In the genomic region with DNA sequence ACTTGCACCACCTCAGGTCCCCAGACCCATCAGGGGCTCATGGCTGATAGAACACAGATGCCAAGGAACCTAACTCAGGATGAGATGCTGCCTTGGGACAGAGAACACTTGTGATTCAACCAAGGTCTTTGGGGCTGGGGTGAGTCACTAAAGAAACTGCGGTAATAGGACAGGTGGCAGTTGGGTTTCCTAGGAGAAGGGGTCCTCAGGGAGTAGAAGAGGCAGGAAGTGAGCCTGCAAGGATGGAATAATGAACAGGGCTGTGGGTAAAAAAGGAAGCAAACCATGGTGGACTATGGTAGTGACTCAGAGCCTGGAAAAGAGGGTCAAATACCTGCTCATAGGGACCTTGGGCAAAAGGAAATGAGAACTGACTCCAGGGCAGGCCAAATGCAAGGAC, we compare ENCODE assay signal across 22 cellular contexts. TPM values are rescaled to one million over a fixed set of nuclear protein-coding genes. Genes with fewer than 3 reads are reported as not detected.
A peak's percentile ranks its signal among the peaks of the same experiment; 100 is the strongest.
DNase-seq lines count a peak whose midpoint lies in the region; ATAC-seq and TF ChIP-seq lines count a peak whose summit lies in the region.
"Had no signal": no experiment of that assay in that cellular context is flagged by ENCODE, and none has a peak within 500 bp of the region (broad histone marks: within the 10 kb centered on the region; RNA-seq: fewer than 3 reads in every experiment).

No MANE protein-coding gene starts in this region.

- H3K4me2 ChIP-seq in BLaER1, result peak overlapping the region; percentile 52
- H3K4me2 ChIP-seq: KMS-11 had no signal

- no peak for ATAC-seq in RWPE2 (ENCODE audit: low read depth)
- ATAC-seq in HG03025 (IDR thresholded peaks at IDR 0.05; ENCODE audit: low FRiP score, unreplicated experiment), result no peak
- ATAC-seq: activated CD8-positive, alpha-beta T cell treated with anti-CD3 and anti-CD28 coated beads, Interleukin-2, amount 10 ng/mL, durations not matched to agents 7 days and 5 days; T-helper 17 cell had no signal

- no peak overlapping the region for H3K4me3 Mint-ChIP-seq in HFFc6
- H3K4me3 Mint-ChIP-seq: activated CD8-positive, alpha-beta T cell treated with anti-CD3 and anti-CD28 coated beads, Interleukin-2, amount 10 ng/mL, durations not matched to agents 7 days and 5 days; activated naive CD8-positive, alpha-beta T cell treated with anti-CD3 and anti-CD28 coated beads, Interleukin-2, amount 10 ng/mL, durations not matched to agents 7 days and 5 days; endodermal cell; T-helper 17 cell had no signal

- no peak for TF ChIP-seq CTCF in HFFc6 (IDR thresholded peaks at IDR 0.05)
- no peak for TF ChIP-seq CTCF in RWPE2 (IDR thresholded peaks at IDR 0.05; ENCODE audit: poor library complexity, severe bottlenecking)

- H3K27me3 ChIP-seq in BLaER1 (no peaks in the 10 kb centered on the region), RWPE2 (ENCODE audit: insufficient read depth, poor library complexity, severe bottlenecking) (no peaks in the 10 kb centered on the region)
- H3K27me3 ChIP-seq: neutrophil, vagina had no signal

- H3K27me3 Mint-ChIP-seq in HFFc6 (ENCODE audit: insufficient read depth), result no peaks in the 10 kb centered on the region; the same call in none of the 2 replicates
- H3K27me3 Mint-ChIP-seq: activated naive CD8-positive, alpha-beta T cell treated with anti-CD3 and anti-CD28 coated beads, Interleukin-2, amount 10 ng/mL, durations not matched to agents 7 days and 5 days; T-helper 17 cell had no signal

- H3K9ac ChIP-seq in BLaER1, result no peak overlapping the region
- H3K9ac ChIP-seq: KMS-11 had no signal

- H3K27ac ChIP-seq in BLaER1 (no peak overlapping the region; the same call in 1 of the 2 replicates), RWPE2 (ENCODE audit: poor library complexity, severe bottlenecking) (peak overlapping the region; percentile 58)
- H3K27ac ChIP-seq: KMS-11, neutrophil, vagina had no signal

- in situ Hi-C loops in KBM-7 (cut with MboI; ENCODE audit: low pct_unique_long_range_greater_than_20kb, low sequenced_read_pairs), result no loop called here

- peak overlapping the region; percentile 35 for H3K27ac Mint-ChIP-seq in HFFc6
- H3K27ac Mint-ChIP-seq: activated CD8-positive, alpha-beta T cell treated with anti-CD3 and anti-CD28 coated beads, Interleukin-2, amount 10 ng/mL, durations not matched to agents 7 days and 5 days; activated naive CD8-positive, alpha-beta T cell treated with anti-CD3 and anti-CD28 coated beads, Interleukin-2, amount 10 ng/mL, durations not matched to agents 7 days and 5 days; endodermal cell; T-helper 17 cell had no signal

- H3K36me3 ChIP-seq in BLaER1 (peaks cover 23% of the 10 kb centered on the region), RWPE2 (ENCODE audit: low read depth) (no peaks in the 10 kb centered on the region)

- H4K20me1 ChIP-seq in BLaER1, result no peaks in the 10 kb centered on the region

- DNase-seq in HFFc6 (peak; percentile 23), RWPE2 (ENCODE audit: low spot score) (no peak), glomerular visceral epithelial cell (ENCODE audit: extremely low spot score) (peak; percentile 57), occipital lobe (lab: John Stamatoyannopoulos, UW) (no peak), KBM-7 (no peak)
- DNase-seq in stimulated activated CD4-positive, alpha-beta T cell treated with anti-CD3 and anti-CD28 coated beads, Interleukin-2, amount 100 ng/mL, for 24 hours, result no peak
- DNase-seq: activated CD4-positive, CD25-positive, alpha-beta regulatory T cell; activated CD8-positive, alpha-beta T cell treated with anti-CD3 and anti-CD28 coated beads, Interleukin-2, amount 10 ng/mL, durations not matched to agents 7 days and 5 days; activated naive CD8-positive, alpha-beta T cell treated with anti-CD3 and anti-CD28 coated beads, Interleukin-2, amount 10 ng/mL, durations not matched to agents 7 days and 5 days; endodermal cell; foreskin fibroblast; midbrain; NCI-H1105 treated with DMSO at 0.1 percent for 48 hours; NCI-H226; NK-92 treated with Interleukin-12 subunit alpha and Interleukin-12 subunit beta, amount 100 ng/mL, for 24 hours; Right ventricle myocardium superior; T-helper 17 cell had no signal

- H3K4me1 ChIP-seq in BLaER1 (peaks cover 39% of the 10 kb centered on the region), RWPE2 (ENCODE audit: insufficient read depth, poor library complexity, severe bottlenecking) (peaks cover 17% of the 10 kb centered on the region)
- H3K4me1 ChIP-seq: vagina had no signal

- peaks cover 45% of the 10 kb centered on the region for H3K4me1 Mint-ChIP-seq in HFFc6 (ENCODE audit: low read depth)
- H3K4me1 Mint-ChIP-seq: endodermal cell had no signal

- no peak overlapping the region for H3K4me3 ChIP-seq in BLaER1
- H3K4me3 ChIP-seq in RWPE2 (ENCODE audit: severe bottlenecking), result no peak overlapping the region
- H3K4me3 ChIP-seq: vagina had no signal

- H3K9me3 ChIP-seq in BLaER1 (no peaks in the 10 kb centered on the region), RWPE2 (ENCODE audit: severe bottlenecking) (no peaks in the 10 kb centered on the region)
- H3K9me3 ChIP-seq: neutrophil, vagina had no signal

- H3K36me3 Mint-ChIP-seq in HFFc6 (ENCODE audit: low read depth), result peaks cover 7% of the 10 kb centered on the region; the same call in 1 of the 2 replicates

- no peaks in the 10 kb centered on the region for H3K9me3 Mint-ChIP-seq in HFFc6
- H3K9me3 Mint-ChIP-seq: activated naive CD8-positive, alpha-beta T cell treated with anti-CD3 and anti-CD28 coated beads, Interleukin-2, amount 10 ng/mL, durations not matched to agents 7 days and 5 days; endodermal cell had no signal

RNA-seq across cellular contexts. Expression of a gene that starts 6.5 kb away (rescaled TPM):
- total RNA-seq in HFFc6 (2021; fragmentation: NEBNext Ultra II Directional; extraction: Animal tissue kit (Norgen Biotek cat#: 25700)), result 10 to 100 TPM; 46.0 to 55.5 (median 51.1) TPM
- total RNA-seq in occipital lobe, result 7.5 TPM

RNA-seq across cellular contexts. Expression of a gene that starts 22.8 kb away (rescaled TPM):
- not detected for total RNA-seq in HFFc6 (2021; fragmentation: NEBNext Ultra II Directional; extraction: Animal tissue kit (Norgen Biotek cat#: 25700))
- total RNA-seq in occipital lobe, result not detected
- total RNA-seq: activated CD8-positive, alpha-beta T cell treated with anti-CD3 and anti-CD28 coated beads, Interleukin-2, amount 10 ng/mL, durations not matched to agents 7 days and 5 days; activated naive CD8-positive, alpha-beta T cell treated with anti-CD3 and anti-CD28 coated beads, Interleukin-2, amount 10 ng/mL, durations not matched to agents 7 days and 5 days; Right ventricle myocardium superior; T-helper 17 cell had no signal

RNA-seq across cellular contexts. Expression of a gene that starts 36.1 kb away (rescaled TPM):
- 10 to 100 TPM; 78.4 to 91.3 (median 81.8) TPM for total RNA-seq in HFFc6 (2021; fragmentation: NEBNext Ultra II Directional; extraction: Animal tissue kit (Norgen Biotek cat#: 25700))
- 61.6 TPM for total RNA-seq in occipital lobe

RNA-seq across cellular contexts. Expression of a gene that starts 38.8 kb away (rescaled TPM):
- 10 to 100 TPM; 10.7 to 17.5 (median 16.4) TPM for total RNA-seq in HFFc6 (2021; fragmentation: NEBNext Ultra II Directional; extraction: Animal tissue kit (Norgen Biotek cat#: 25700))
- total RNA-seq in occipital lobe, result 0.31 TPM

Comparison
In these comparisons a context has a peak if more than half of its experiments do, and no peak if none do; other contexts are left out.
1. DNase-seq: peak in HFFc6 (single experiment) and glomerular visceral epithelial cell (single experiment); none in RWPE2 (single experiment), stimulated activated CD4-positive, alpha-beta T cell treated with anti-CD3 and anti-CD28 coated beads, Interleukin-2, amount 100 ng/mL, for 24 hours (0 of 2), occipital lobe (single experiment) and KBM-7 (single experiment).